ENCODE assay signal across 18 cellular contexts in the genomic region with DNA sequence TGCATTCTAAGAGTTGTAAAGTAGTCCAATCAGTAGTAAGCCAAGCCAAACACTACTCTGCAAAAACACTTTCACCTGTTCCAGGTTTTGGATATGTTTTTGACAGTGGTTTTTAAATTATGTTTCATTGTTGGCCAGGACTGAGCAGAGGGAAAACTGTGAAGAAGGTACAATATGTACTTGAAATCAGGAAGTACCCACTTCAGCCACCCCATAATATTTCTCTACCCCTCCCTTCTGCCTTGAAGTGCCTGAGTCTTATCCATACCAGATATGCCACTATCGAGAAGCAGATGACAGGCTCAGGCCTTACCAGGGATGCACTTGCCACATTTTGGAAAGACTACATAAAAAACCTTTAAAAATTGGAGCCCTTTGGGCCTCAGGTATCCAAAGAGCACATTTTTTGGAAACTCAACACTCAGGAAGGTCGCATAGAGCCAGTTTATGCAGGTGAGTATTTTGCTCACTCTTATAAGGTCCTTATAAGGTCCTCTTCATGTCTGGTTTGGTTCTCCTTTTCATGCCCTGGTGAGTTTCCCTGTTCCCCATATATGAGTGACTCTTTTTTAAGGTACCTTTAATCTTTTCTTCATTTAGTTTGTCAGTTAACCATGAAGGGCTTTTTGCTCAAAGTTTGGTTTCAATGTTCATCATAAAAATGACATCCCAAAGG.
DNase-seq lines count a peak whose midpoint lies in the region; ATAC-seq and TF ChIP-seq lines count a peak whose summit lies in the region.
"Had no signal": no experiment of that assay in that cellular context is flagged by ENCODE, and none has a peak within 500 bp of the region (broad histone marks: within the 10 kb centered on the region; RNA-seq: fewer than 3 reads in every experiment).

No MANE protein-coding gene starts in this region.

- H3K27me3 Mint-ChIP-seq in activated B cell treated with CpG ODN at 0.5 μM for 24 hours: no peaks in the 10 kb centered on the region
- no peaks in the 10 kb centered on the region for H3K27me3 Mint-ChIP-seq in activated naive CD8-positive, alpha-beta T cell treated with anti-CD3 and anti-CD28 coated beads, Interleukin-2, amount 50 U/mL, for 24 hours

- H3K4me3 Mint-ChIP-seq in activated B cell treated with CpG ODN at 0.5 μM for 24 hours: peak overlapping the region; percentile 9
- no peak overlapping the region for H3K4me3 Mint-ChIP-seq in activated naive CD8-positive, alpha-beta T cell treated with anti-CD3 and anti-CD28 coated beads, Interleukin-2, amount 50 U/mL, for 24 hours
- H3K4me3 Mint-ChIP-seq: CD8-positive, alpha-beta T cell; endodermal cell; T-helper 2 cell treated with Interferon-gamma antibody and Interleukin-4, amounts not matched to agents 5 μg/mL and 100 μg/mL, for 36 hours had no signal

- ATAC-seq in GM19395 (IDR thresholded peaks at IDR 0.05; ENCODE audit: unreplicated experiment) (peak; percentile 47), activated B cell treated with CpG ODN at 0.5 μM for 24 hours (ENCODE audit: low read depth) (peak; percentile 87), left lobe of liver (no peak), HG03432 (IDR thresholded peaks at IDR 0.05; ENCODE audit: unreplicated experiment) (no peak)
- no peak for ATAC-seq in activated naive CD8-positive, alpha-beta T cell treated with anti-CD3 and anti-CD28 coated beads, Interleukin-2, amount 50 U/mL, for 24 hours
- ATAC-seq: CD8-positive, alpha-beta T cell; right cardiac atrium had no signal

- peak overlapping the region; percentile 75 for H3K27ac Mint-ChIP-seq in activated B cell treated with CpG ODN at 0.5 μM for 24 hours
- no peak overlapping the region for H3K27ac Mint-ChIP-seq in activated naive CD8-positive, alpha-beta T cell treated with anti-CD3 and anti-CD28 coated beads, Interleukin-2, amount 50 U/mL, for 24 hours
- H3K27ac Mint-ChIP-seq: CD8-positive, alpha-beta T cell; endodermal cell; T-helper 2 cell treated with Interferon-gamma antibody and Interleukin-4, amounts not matched to agents 5 μg/mL and 100 μg/mL, for 36 hours had no signal

- DNase-seq in DMS53 treated with DMSO at 0.1 percent for 48 hours (lab: John Stamatoyannopoulos, UW; ENCODE audit: unreplicated experiment) (peak; percentile 48), NCI-H1105 (lab: John Stamatoyannopoulos, UW) (peak; percentile 35), activated B cell treated with CpG ODN at 0.5 μM for 24 hours (no peak), left lobe of liver (ENCODE audit: low spot score) (no peak)
- DNase-seq in activated naive CD8-positive, alpha-beta T cell treated with anti-CD3 and anti-CD28 coated beads, Interleukin-2, amount 50 U/mL, for 24 hours: no peak
- no peak for DNase-seq in effector CD8-positive, alpha-beta T cell (lab: John Stamatoyannopoulos, UW)
- DNase-seq: activated CD4-positive, alpha-beta T cell treated with anti-CD3 and anti-CD28 coated beads for 1 hour; activated gamma-delta T cell treated with Interleukin-2 at 50 U/mL for 16 hours; anterior cingulate cortex; CD8-positive, alpha-beta T cell; endodermal cell; NCI-H2171; nucleus accumbens; right cardiac atrium; SJCRH30 had no signal

- no peaks in the 10 kb centered on the region for H3K9me3 Mint-ChIP-seq in activated B cell treated with CpG ODN at 0.5 μM for 24 hours
- no peaks in the 10 kb centered on the region for H3K9me3 Mint-ChIP-seq in activated naive CD8-positive, alpha-beta T cell treated with anti-CD3 and anti-CD28 coated beads, Interleukin-2, amount 50 U/mL, for 24 hours
- H3K9me3 Mint-ChIP-seq: endodermal cell had no signal

- TF ChIP-seq CTCF in activated B cell treated with CpG ODN at 0.5 μM for 24 hours (IDR thresholded peaks at IDR 0.05): no peak

- peaks cover 31% of the 10 kb centered on the region for H3K4me1 Mint-ChIP-seq in activated B cell treated with CpG ODN at 0.5 μM for 24 hours
- H3K4me1 Mint-ChIP-seq in activated naive CD8-positive, alpha-beta T cell treated with anti-CD3 and anti-CD28 coated beads, Interleukin-2, amount 50 U/mL, for 24 hours: no peaks in the 10 kb centered on the region
- H3K4me1 Mint-ChIP-seq: endodermal cell had no signal

- CTCF ChIA-PET in activated B cell treated with CpG ODN at 0.5 μM for 24 hours (lab: Charles Lee): no interaction called here

- intact Hi-C loops in activated B cell treated with CpG ODN at 0.5 μM for 24 hours (cut with micrococcal nuclease): loop anchor here (10.0 kb wide), 1 partner anchor 368 kb away; no protein-coding TSS in a partner anchor

- no peaks in the 10 kb centered on the region for H3K36me3 Mint-ChIP-seq in activated B cell treated with CpG ODN at 0.5 μM for 24 hours (ENCODE audit: low read depth)
- no peaks in the 10 kb centered on the region for H3K36me3 Mint-ChIP-seq in activated naive CD8-positive, alpha-beta T cell treated with anti-CD3 and anti-CD28 coated beads, Interleukin-2, amount 50 U/mL, for 24 hours (ENCODE audit: low read depth)
- H3K36me3 Mint-ChIP-seq: CD8-positive, alpha-beta T cell had no signal

- POLR2A ChIA-PET in activated B cell treated with CpG ODN at 0.5 μM for 24 hours (lab: Charles Lee): no interaction called here

Comparison
In these comparisons a context has a peak if more than half of its experiments do, and no peak if none do; other contexts are left out.
1. DNase-seq: peak in DMS53 treated with DMSO at 0.1 percent for 48 hours (single experiment) and NCI-H1105 (single experiment); none in activated B cell treated with CpG ODN at 0.5 μM for 24 hours (single experiment), left lobe of liver (single experiment), activated naive CD8-positive, alpha-beta T cell treated with anti-CD3 and anti-CD28 coated beads, Interleukin-2, amount 50 U/mL, for 24 hours (single experiment) and effector CD8-positive, alpha-beta T cell (single experiment).
2. ATAC-seq: peak in GM19395 (single experiment) and activated B cell treated with CpG ODN at 0.5 μM for 24 hours (single experiment); none in left lobe of liver (single experiment), HG03432 (single experiment) and activated naive CD8-positive, alpha-beta T cell treated with anti-CD3 and anti-CD28 coated beads, Interleukin-2, amount 50 U/mL, for 24 hours (single experiment).